1 cellular context compared by ENCODE assay signal in genomic region chr17:2176484-2177175, GRCh38.
TF ChIP-seq lines count a peak whose summit lies in the region.

No MANE protein-coding gene starts in this region.

TF ChIP-seq in HepG2, 621 proteins besides CTCF, POLR2A, EP300 and RAD21 (continued from another document):
- TF ChIP-seq, protein P1, sequence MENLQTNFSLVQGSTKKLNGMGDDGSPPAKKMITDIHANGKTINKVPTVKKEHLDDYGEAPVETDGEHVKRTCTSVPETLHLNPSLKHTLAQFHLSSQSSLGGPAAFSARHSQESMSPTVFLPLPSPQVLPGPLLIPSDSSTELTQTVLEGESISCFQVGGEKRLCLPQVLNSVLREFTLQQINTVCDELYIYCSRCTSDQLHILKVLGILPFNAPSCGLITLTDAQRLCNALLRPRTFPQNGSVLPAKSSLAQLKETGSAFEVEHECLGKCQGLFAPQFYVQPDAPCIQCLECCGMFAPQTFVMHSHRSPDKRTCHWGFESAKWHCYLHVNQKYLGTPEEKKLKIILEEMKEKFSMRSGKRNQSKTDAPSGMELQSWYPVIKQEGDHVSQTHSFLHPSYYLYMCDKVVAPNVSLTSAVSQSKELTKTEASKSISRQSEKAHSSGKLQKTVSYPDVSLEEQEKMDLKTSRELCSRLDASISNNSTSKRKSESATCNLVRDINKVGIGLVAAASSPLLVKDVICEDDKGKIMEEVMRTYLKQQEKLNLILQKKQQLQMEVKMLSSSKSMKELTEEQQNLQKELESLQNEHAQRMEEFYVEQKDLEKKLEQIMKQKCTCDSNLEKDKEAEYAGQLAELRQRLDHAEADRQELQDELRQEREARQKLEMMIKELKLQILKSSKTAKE (CRISPR knock-in tag; IDR thresholded peaks at IDR 0.05; ENCODE audit: borderline replicate concordance), result no peak
